8 cellular contexts compared by ENCODE assay signal in the genomic region with DNA sequence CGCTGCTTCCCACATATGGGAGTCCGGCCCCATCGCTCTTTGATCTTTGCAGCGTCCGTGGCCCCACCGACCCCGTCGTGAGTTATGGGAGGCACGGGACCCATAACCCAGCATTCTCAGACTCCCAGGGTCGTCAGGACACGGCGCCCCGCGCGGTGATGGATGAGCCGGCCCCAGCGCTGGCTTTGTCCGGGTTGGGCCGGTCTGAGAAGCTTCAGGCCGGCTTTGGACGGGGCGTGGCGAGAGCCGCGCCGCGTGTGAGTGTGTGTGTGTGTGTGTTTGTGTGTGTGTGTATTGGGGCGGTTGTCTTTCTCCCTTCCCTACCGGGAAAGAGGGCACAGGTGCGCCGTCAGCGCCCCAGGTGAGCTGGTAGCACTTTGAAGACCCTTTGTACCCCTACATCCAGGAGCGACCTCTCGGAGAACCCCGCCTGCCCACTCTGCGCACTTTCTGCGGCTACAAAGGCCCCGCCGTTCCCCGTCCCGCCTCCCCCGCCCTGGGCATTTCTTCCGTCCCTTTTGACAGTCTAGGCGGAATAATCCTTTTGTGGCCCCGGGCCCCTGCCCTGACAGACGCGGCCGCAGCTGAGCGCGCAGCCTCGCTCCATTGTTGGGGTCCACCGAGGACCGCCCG. TPM values are rescaled to one million over a fixed set of nuclear protein-coding genes. Genes with fewer than 3 reads are reported as not detected.
DNase-seq lines count a peak whose midpoint lies in the region; ATAC-seq, FAIRE-seq and TF ChIP-seq lines count a peak whose summit lies in the region.

No MANE protein-coding gene starts in this region.

- TF ChIP-seq POLR2A in suprapubic skin (IDR thresholded peaks at IDR 0.05): no peak

- H3K4me1 ChIP-seq in keratinocyte (ENCODE audit: control insufficient read depth, extremely low read depth, insufficient read depth, low read length) (peaks cover 14% of the 10 kb centered on the region), suprapubic skin (peaks cover 33% of the 10 kb centered on the region)

- H3K4me3 ChIP-seq in keratinocyte (ENCODE audit: control insufficient read depth in 2 of 3, extremely low read depth in 1 of 3, insufficient read depth in 2 of 3, low read depth in 1 of 3, low read length in 3 of 3) (no peak overlapping the region), suprapubic skin (peak overlapping the region; percentile 52)

- H3K4me3 Mint-ChIP-seq in activated CD4-positive, alpha-beta T cell treated with anti-CD3 and anti-CD28 coated beads, Interleukin-2, amount 10 ng/mL, durations not matched to agents 24 days and 14 days: peak overlapping the region; percentile 55
- H3K4me3 Mint-ChIP-seq in WTC11: peak overlapping the region; percentile 85

- H3K4me2 ChIP-seq in keratinocyte (ENCODE audit: control insufficient read depth, extremely low read depth, insufficient read depth, low read depth, low read length): peak overlapping the region; percentile 48

- dilution Hi-C loops in keratinocyte (cut with MboI; ENCODE audit: extremely low pct_ligation_motif_present, low sequenced_read_pairs): no loop called here

- H3K9me1 ChIP-seq in keratinocyte (ENCODE audit: control insufficient read depth, extremely low read depth, insufficient read depth, low read length): no peaks in the 10 kb centered on the region

- H2AFZ ChIP-seq in keratinocyte (ENCODE audit: control insufficient read depth, low read length): no peak overlapping the region

- CTCF ChIA-PET in WTC11 (lab: Charles Lee): interaction anchor here (0.6 to 2.9 kb wide), 14 partner anchors 9 to 219 kb away, joined by 3 to 21 read pairs (median 5); a partner anchor contains a TSS

- no peak overlapping the region for H3K27ac Mint-ChIP-seq in activated CD4-positive, alpha-beta T cell treated with anti-CD3 and anti-CD28 coated beads, Interleukin-2, amount 10 ng/mL, durations not matched to agents 24 days and 14 days
- H3K27ac Mint-ChIP-seq in WTC11: peak overlapping the region; percentile 94

- H3K9me3 ChIP-seq in keratinocyte (ENCODE audit: control insufficient read depth, low read depth, low read length) (no peaks in the 10 kb centered on the region), suprapubic skin (no peaks in the 10 kb centered on the region)

- H3K79me2 ChIP-seq in keratinocyte (ENCODE audit: control insufficient read depth, insufficient read depth, low read length): no peaks in the 10 kb centered on the region

- ATAC-seq in WTC11 (0 out of 2 replicates have a peak, but pooled peaks have one; percentile 1), GM19324 (IDR thresholded peaks at IDR 0.05; ENCODE audit: low FRiP score, unreplicated experiment) (no peak)

- POLR2A ChIA-PET in WTC11 (lab: Charles Lee): interaction anchor here (0.6 to 4.4 kb wide), 6 partner anchors 9 to 94 kb away, joined by 3 to 52 read pairs (median 6); a partner anchor contains a TSS

- peaks cover 56% of the 10 kb centered on the region for H3K27me3 Mint-ChIP-seq in activated CD4-positive, alpha-beta T cell treated with anti-CD3 and anti-CD28 coated beads, Interleukin-2, amount 10 ng/mL, durations not matched to agents 24 days and 14 days
- H3K27me3 Mint-ChIP-seq in WTC11 (ENCODE audit: low read depth): no peaks in the 10 kb centered on the region

- no peak for TF ChIP-seq EP300 in suprapubic skin (IDR thresholded peaks at IDR 0.05)

- no peaks in the 10 kb centered on the region for H3K9me3 Mint-ChIP-seq in activated CD4-positive, alpha-beta T cell treated with anti-CD3 and anti-CD28 coated beads, Interleukin-2, amount 10 ng/mL, durations not matched to agents 24 days and 14 days
- no peaks in the 10 kb centered on the region for H3K9me3 Mint-ChIP-seq in WTC11

- H3K36me3 Mint-ChIP-seq in activated CD4-positive, alpha-beta T cell treated with anti-CD3 and anti-CD28 coated beads, Interleukin-2, amount 10 ng/mL, durations not matched to agents 24 days and 14 days (ENCODE audit: low read depth): peaks cover 1% of the 10 kb centered on the region
- peaks cover 15% of the 10 kb centered on the region for H3K36me3 Mint-ChIP-seq in WTC11

- peaks cover 59% of the 10 kb centered on the region for H3K27me3 ChIP-seq in keratinocyte (ENCODE audit: control insufficient read depth, extremely low read depth, insufficient read depth, low read length)
- H3K27me3 ChIP-seq in suprapubic skin: peaks cover 72% of the 10 kb centered on the region

- no peak for DNase-seq in activated CD4-positive, alpha-beta T cell treated with anti-CD3 and anti-CD28 coated beads, Interleukin-2, amount 10 ng/mL, durations not matched to agents 24 days and 14 days
- no peak for DNase-seq in activated CD4-positive, alpha-beta T cell treated with anti-CD3 and anti-CD28 coated beads for 48 hours
- DNase-seq in WTC11 (ENCODE audit: low spot score) (peak; percentile 64), keratinocyte (ENCODE audit: low read depth, low spot score) (no peak), suprapubic skin (ENCODE audit: low spot score in 2 of 2) (no peak), foreskin melanocyte (no peak)
- DNase-seq in activated CD4-positive, alpha-beta T cell treated with anti-CD3 and anti-CD28 coated beads, Interleukin-2, amount 50 U/mL, for 4 hours: no peak

- peaks cover 14% of the 10 kb centered on the region for H3K4me1 Mint-ChIP-seq in activated CD4-positive, alpha-beta T cell treated with anti-CD3 and anti-CD28 coated beads, Interleukin-2, amount 10 ng/mL, durations not matched to agents 24 days and 14 days
- H3K4me1 Mint-ChIP-seq in WTC11: peaks cover 62% of the 10 kb centered on the region

- H3K36me3 ChIP-seq in keratinocyte (ENCODE audit: control insufficient read depth in 2 of 2, extremely low read depth in 1 of 2, insufficient read depth in 2 of 2, low read length in 2 of 2) (no peaks in the 10 kb centered on the region), suprapubic skin (no peaks in the 10 kb centered on the region)

- FAIRE-seq in keratinocyte (lab: Jason Lieb, UNC): no peak

- WGBS in suprapubic skin: 2% methylated on average over 48 of the region's 54 CpGs

- H3K9ac ChIP-seq in keratinocyte (ENCODE audit: control insufficient read depth, extremely low read depth, insufficient read depth, low read length): no peak overlapping the region

- TF ChIP-seq CTCF in WTC11 (IDR thresholded peaks at IDR 0.05) (no peak), keratinocyte (optimal IDR thresholded peaks at IDR 0.05 in 1 of 3, IDR thresholded peaks at IDR 0.05 in 1 of 3, conservative IDR thresholded peaks at IDR 0.05 in 1 of 3; ENCODE audit: extremely low read depth in 1 of 3, insufficient read depth in 2 of 3, low read length in 3 of 3) (no peak), suprapubic skin (IDR thresholded peaks at IDR 0.05) (no peak)

- H4K20me1 ChIP-seq in keratinocyte (ENCODE audit: control insufficient read depth, extremely low read depth, insufficient read depth, low read length): no peaks in the 10 kb centered on the region

- intact Hi-C loops in activated CD4-positive, alpha-beta T cell treated with anti-CD3 and anti-CD28 coated beads, Interleukin-2, amount 10 ng/mL, durations not matched to agents 24 days and 14 days (cut with micrococcal nuclease): no loop called here

- H3K27ac ChIP-seq in keratinocyte (ENCODE audit: control insufficient read depth, insufficient read depth, low read length): no peak overlapping the region
- no peak overlapping the region for H3K27ac ChIP-seq in suprapubic skin

RNA-seq across cellular contexts. Expression of a gene that starts 0.7 kb away (rescaled TPM):
- total RNA-seq in activated CD4-positive, alpha-beta T cell treated with anti-CD3 and anti-CD28 coated beads, Interleukin-2, amount 10 ng/mL, durations not matched to agents 24 days and 14 days: not detected in 2 replicates
- total RNA-seq in WTC11 (2021): 12.0 to 13.4 TPM (median 13.3 TPM) in 3 replicates
- polyA plus RNA-seq in keratinocyte: not detected in 3 replicates
- not detected for polyA plus RNA-seq in keratinocyte (2011; ENCODE audit: low read depth)
- not detected in 2 replicates for polyA plus RNA-seq in keratinocyte (2011; cell fraction: cytosol; rRNA removed)
- polyA plus RNA-seq in keratinocyte (2011; cell fraction: nucleus; rRNA removed): 0.01 and 0.03 TPM in 2 replicates
- polyA plus RNA-seq in keratinocyte (2012; ENCODE audit: low replicate concordance): not detected in 2 replicates
- 0.03 TPM in 1 of 3 replicates, not detected in the others for polyA minus RNA-seq in keratinocyte
- not detected for polyA minus RNA-seq in keratinocyte (2011; cell fraction: cytosol; rRNA and poly(A)+ RNA removed)
- not detected in 2 replicates for polyA minus RNA-seq in keratinocyte (2011; cell fraction: nucleus; rRNA and poly(A)+ RNA removed)
- total RNA-seq in suprapubic skin: under 1 TPM in 3 of 4 donors, not detected in 1; 0.08 to 0.10 (median 0.08) TPM

RNA-seq across cellular contexts. Expression of a gene that starts 9.8 kb away (rescaled TPM):
- 80.1 and 81.5 TPM in 2 replicates for total RNA-seq in activated CD4-positive, alpha-beta T cell treated with anti-CD3 and anti-CD28 coated beads, Interleukin-2, amount 10 ng/mL, durations not matched to agents 24 days and 14 days
- total RNA-seq in WTC11 (2021) (283 to 312 TPM (median 305 TPM) in 3 replicates), suprapubic skin (10 to 100 TPM; 25.4 to 35.0 (median 32.7) TPM)
- polyA plus RNA-seq in keratinocyte: 24.8 to 31.6 TPM (median 26.4 TPM) in 3 replicates
- polyA plus RNA-seq in keratinocyte (2011; ENCODE audit: low read depth): 4.3 TPM
- polyA plus RNA-seq in keratinocyte (2011; cell fraction: cytosol; rRNA removed): 28.9 and 41.2 TPM in 2 replicates
- 17.2 and 22.1 TPM in 2 replicates for polyA plus RNA-seq in keratinocyte (2011; cell fraction: nucleus; rRNA removed)
- polyA plus RNA-seq in keratinocyte (2012; ENCODE audit: low replicate concordance): 25.5 and 33.4 TPM in 2 replicates
- polyA minus RNA-seq in keratinocyte: 16.9 to 36.2 TPM (median 22.1 TPM) in 3 replicates
- 28.6 TPM for polyA minus RNA-seq in keratinocyte (2011; cell fraction: cytosol; rRNA and poly(A)+ RNA removed)
- 3.6 and 4.7 TPM in 2 replicates for polyA minus RNA-seq in keratinocyte (2011; cell fraction: nucleus; rRNA and poly(A)+ RNA removed)

RNA-seq across cellular contexts. Expression of a gene that starts 26.8 kb away (rescaled TPM):
- 17.3 and 17.8 TPM in 2 replicates for total RNA-seq in activated CD4-positive, alpha-beta T cell treated with anti-CD3 and anti-CD28 coated beads, Interleukin-2, amount 10 ng/mL, durations not matched to agents 24 days and 14 days
- total RNA-seq in WTC11 (2021): 0.74 to 1.3 TPM (median 1.1 TPM) in 3 replicates
- polyA plus RNA-seq in keratinocyte: 10.9 to 24.0 TPM (median 11.2 TPM) in 3 replicates
- 3.0 TPM for polyA plus RNA-seq in keratinocyte (2011; ENCODE audit: low read depth)
- 14.5 and 19.9 TPM in 2 replicates for polyA plus RNA-seq in keratinocyte (2011; cell fraction: cytosol; rRNA removed)
- polyA plus RNA-seq in keratinocyte (2011; cell fraction: nucleus; rRNA removed): 8.7 and 10.4 TPM in 2 replicates
- 9.5 and 11.5 TPM in 2 replicates for polyA plus RNA-seq in keratinocyte (2012; ENCODE audit: low replicate concordance)
- 7.5 to 18.6 TPM (median 13.0 TPM) in 3 replicates for polyA minus RNA-seq in keratinocyte
- polyA minus RNA-seq in keratinocyte (2011; cell fraction: cytosol; rRNA and poly(A)+ RNA removed): 13.8 TPM
- polyA minus RNA-seq in keratinocyte (2011; cell fraction: nucleus; rRNA and poly(A)+ RNA removed): 4.7 TPM in 2 replicates
- total RNA-seq in suprapubic skin: 10 to 100 TPM; 13.7 to 21.5 (median 15.9) TPM

RNA-seq across cellular contexts. Expression of a gene that starts 36.1 kb away (rescaled TPM):
- 20.6 and 25.4 TPM in 2 replicates for total RNA-seq in activated CD4-positive, alpha-beta T cell treated with anti-CD3 and anti-CD28 coated beads, Interleukin-2, amount 10 ng/mL, durations not matched to agents 24 days and 14 days
- total RNA-seq in WTC11 (2021) (34.9 to 45.6 TPM (median 40.6 TPM) in 3 replicates), suprapubic skin (10 to 100 TPM; 17.2 to 56.3 (median 28.1) TPM)
- polyA plus RNA-seq in keratinocyte: 23.1 to 39.9 TPM (median 25.8 TPM) in 3 replicates
- polyA plus RNA-seq in keratinocyte (2011; ENCODE audit: low read depth): 4.8 TPM
- 14.0 and 29.5 TPM in 2 replicates for polyA plus RNA-seq in keratinocyte (2011; cell fraction: cytosol; rRNA removed)
- polyA plus RNA-seq in keratinocyte (2011; cell fraction: nucleus; rRNA removed): 99.8 and 117 TPM in 2 replicates
- polyA plus RNA-seq in keratinocyte (2012; ENCODE audit: low replicate concordance): 21.2 and 27.8 TPM in 2 replicates
- 20.5 to 26.1 TPM (median 21.2 TPM) in 3 replicates for polyA minus RNA-seq in keratinocyte
- 36.6 TPM for polyA minus RNA-seq in keratinocyte (2011; cell fraction: cytosol; rRNA and poly(A)+ RNA removed)
- 26.4 and 30.6 TPM in 2 replicates for polyA minus RNA-seq in keratinocyte (2011; cell fraction: nucleus; rRNA and poly(A)+ RNA removed)

RNA-seq across cellular contexts. Expression of a gene that starts 36.6 kb away (rescaled TPM):
- 0.76 and 1.0 TPM in 2 replicates for total RNA-seq in activated CD4-positive, alpha-beta T cell treated with anti-CD3 and anti-CD28 coated beads, Interleukin-2, amount 10 ng/mL, durations not matched to agents 24 days and 14 days
- total RNA-seq in WTC11 (2021) (58.2 to 68.2 TPM (median 63.7 TPM) in 3 replicates), suprapubic skin (10 to 100 TPM in 3 of 4 donors, 1 to 10 TPM in 1; 8.2 to 16.7 (median 13.5) TPM)
- 42.2 to 83.7 TPM (median 65.9 TPM) in 3 replicates for polyA plus RNA-seq in keratinocyte
- 10.6 TPM for polyA plus RNA-seq in keratinocyte (2011; ENCODE audit: low read depth)
- 46.9 and 115 TPM in 2 replicates for polyA plus RNA-seq in keratinocyte (2011; cell fraction: cytosol; rRNA removed)
- polyA plus RNA-seq in keratinocyte (2011; cell fraction: nucleus; rRNA removed): 69.6 and 87.7 TPM in 2 replicates
- 37.8 and 105 TPM in 2 replicates for polyA plus RNA-seq in keratinocyte (2012; ENCODE audit: low replicate concordance)
- polyA minus RNA-seq in keratinocyte: 17.7 to 28.5 TPM (median 26.1 TPM) in 3 replicates
- 70.2 TPM for polyA minus RNA-seq in keratinocyte (2011; cell fraction: cytosol; rRNA and poly(A)+ RNA removed)
- 11.0 and 15.2 TPM in 2 replicates for polyA minus RNA-seq in keratinocyte (2011; cell fraction: nucleus; rRNA and poly(A)+ RNA removed)

Comparison
In these comparisons a context has a peak if more than half of its experiments do, and no peak if none do; other contexts are left out.
1. RNA of a gene that starts 0.7 kb away (total RNA-seq): 12.0 to 13.4 TPM in WTC11; 0.08 to 0.10 TPM in suprapubic skin and not detected in activated CD4-positive, alpha-beta T cell treated with anti-CD3 and anti-CD28 coated beads, Interleukin-2, amount 10 ng/mL, durations not matched to agents 24 days and 14 days; every median in the first group is over 10 times any median in the second.